ENCODE assay signal across 8 cellular contexts in genomic region chr14:91352101-91352500, GRCh38.
DNase-seq lines count a peak whose midpoint lies in the region; ATAC-seq and TF ChIP-seq lines count a peak whose summit lies in the region.

No MANE protein-coding gene starts in this region.

- 71% methylated on average over 18 of the region's 18 CpGs for WGBS in hepatocyte (ENCODE audit: low lambda C conversion rate, missing lambda C conversion rate)

- peak overlapping the region; percentile 27 for H3K27ac ChIP-seq in hepatocyte

- H3K27me3 ChIP-seq in hepatocyte = no peaks in the 10 kb centered on the region

- H3K4me3 ChIP-seq in hepatocyte = no peak overlapping the region

- no peaks in the 10 kb centered on the region for H3K9me2 ChIP-seq in hepatocyte (replicated peaks; ENCODE audit: insufficient read depth)

- no peaks in the 10 kb centered on the region for H3K9me3 Mint-ChIP-seq in activated CD4-positive, alpha-beta T cell treated with anti-CD3 and anti-CD28 coated beads, Interleukin-2, amount 10 ng/mL, durations not matched to agents 7 days and 5 days
- no peaks in the 10 kb centered on the region for H3K9me3 Mint-ChIP-seq in activated CD4-positive, alpha-beta memory T cell treated with anti-CD3 and anti-CD28 coated beads, Interleukin-2, amount 10 ng/mL, durations not matched to agents 7 days and 5 days
- H3K9me3 Mint-ChIP-seq in stimulated activated naive B cell treated with anti-CD40 and anti-IgM and Interleukin-4, amounts not matched to agents 10 μg/mL and 1 μg/mL and 100 μg/mL, for 72 hours = no peaks in the 10 kb centered on the region

- peaks cover 10% of the 10 kb centered on the region for H3K4me1 ChIP-seq in hepatocyte (ENCODE audit: insufficient read depth)

- CTCF ChIA-PET in activated CD4-positive, alpha-beta T cell treated with anti-CD3 and anti-CD28 coated beads, Interleukin-2, amount 10 ng/mL, durations not matched to agents 7 days and 5 days (lab: Charles Lee) = interaction anchor here (0.8 to 3.5 kb wide), 4 partner anchors 9 to 59 kb away, joined by 3 to 16 read pairs (median 8); no protein-coding TSS in a partner anchor
- CTCF ChIA-PET in activated CD4-positive, alpha-beta memory T cell treated with anti-CD3 and anti-CD28 coated beads, Interleukin-2, amount 10 ng/mL, durations not matched to agents 7 days and 5 days (lab: Charles Lee) = interaction anchor here (1.1 to 4.5 kb wide), 6 partner anchors 21 to 68 kb away, joined by 3 to 22 read pairs (median 14); partner anchors contain the start of gene CCDC88C

- peaks cover 94% of the 10 kb centered on the region for H3K4me1 Mint-ChIP-seq in activated CD4-positive, alpha-beta T cell treated with anti-CD3 and anti-CD28 coated beads, Interleukin-2, amount 10 ng/mL, durations not matched to agents 7 days and 5 days
- peaks cover 93% of the 10 kb centered on the region for H3K4me1 Mint-ChIP-seq in activated CD4-positive, alpha-beta memory T cell treated with anti-CD3 and anti-CD28 coated beads, Interleukin-2, amount 10 ng/mL, durations not matched to agents 7 days and 5 days
- H3K4me1 Mint-ChIP-seq in stimulated activated naive B cell treated with anti-CD40 and anti-IgM and Interleukin-4, amounts not matched to agents 10 μg/mL and 1 μg/mL and 100 μg/mL, for 72 hours = peaks cover 69 to 90% of the 10 kb centered on the region in 2 donors

- no peaks in the 10 kb centered on the region for H3K27me3 Mint-ChIP-seq in activated CD4-positive, alpha-beta T cell treated with anti-CD3 and anti-CD28 coated beads, Interleukin-2, amount 10 ng/mL, durations not matched to agents 7 days and 5 days
- H3K27me3 Mint-ChIP-seq in activated CD4-positive, alpha-beta memory T cell treated with anti-CD3 and anti-CD28 coated beads, Interleukin-2, amount 10 ng/mL, durations not matched to agents 7 days and 5 days = no peaks in the 10 kb centered on the region
- no peaks in the 10 kb centered on the region for H3K27me3 Mint-ChIP-seq in stimulated activated naive B cell treated with anti-CD40 and anti-IgM and Interleukin-4, amounts not matched to agents 10 μg/mL and 1 μg/mL and 100 μg/mL, for 72 hours

- H3K4me3 Mint-ChIP-seq in activated CD4-positive, alpha-beta T cell treated with anti-CD3 and anti-CD28 coated beads, Interleukin-2, amount 10 ng/mL, durations not matched to agents 7 days and 5 days = peak overlapping the region; percentile 75
- H3K4me3 Mint-ChIP-seq in activated CD4-positive, alpha-beta memory T cell treated with anti-CD3 and anti-CD28 coated beads, Interleukin-2, amount 10 ng/mL, durations not matched to agents 7 days and 5 days = peak overlapping the region; percentile 71
- H3K4me3 Mint-ChIP-seq in stimulated activated naive B cell treated with anti-CD40 and anti-IgM and Interleukin-4, amounts not matched to agents 10 μg/mL and 1 μg/mL and 100 μg/mL, for 72 hours = peak overlapping the region; percentile 83 to 84

- peaks cover 52% of the 10 kb centered on the region for H3K36me3 Mint-ChIP-seq in activated CD4-positive, alpha-beta T cell treated with anti-CD3 and anti-CD28 coated beads, Interleukin-2, amount 10 ng/mL, durations not matched to agents 7 days and 5 days (ENCODE audit: low read depth)
- peaks cover 50% of the 10 kb centered on the region for H3K36me3 Mint-ChIP-seq in activated CD4-positive, alpha-beta memory T cell treated with anti-CD3 and anti-CD28 coated beads, Interleukin-2, amount 10 ng/mL, durations not matched to agents 7 days and 5 days (ENCODE audit: low read depth)
- H3K36me3 Mint-ChIP-seq in stimulated activated naive B cell treated with anti-CD40 and anti-IgM and Interleukin-4, amounts not matched to agents 10 μg/mL and 1 μg/mL and 100 μg/mL, for 72 hours = peaks cover 35 to 52% of the 10 kb centered on the region in 2 donors

- peak overlapping the region; percentile 38 for H3K4me2 ChIP-seq in hepatocyte

- H2AFZ ChIP-seq in hepatocyte = no peak overlapping the region

- no peak for DNase-seq in activated CD4-positive, alpha-beta T cell treated with anti-CD3 and anti-CD28 coated beads, Interleukin-2, amount 10 ng/mL, durations not matched to agents 7 days and 5 days
- no peak for DNase-seq in activated CD4-positive, alpha-beta T cell treated with anti-CD3 and anti-CD28 coated beads for 4 hours
- DNase-seq in activated CD4-positive, alpha-beta memory T cell treated with anti-CD3 and anti-CD28 coated beads, Interleukin-2, amount 10 ng/mL, durations not matched to agents 7 days and 5 days = no peak
- no peak for DNase-seq in hepatocyte (ENCODE audit: low spot score)
- DNase-seq in stimulated activated naive B cell treated with anti-CD40 and anti-IgM and Interleukin-4, amounts not matched to agents 10 μg/mL and 1 μg/mL and 100 μg/mL, for 72 hours = no peak
- no peak for DNase-seq in stimulated activated CD4-positive, alpha-beta T cell treated with anti-CD3 and anti-CD28 coated beads, Interleukin-4, amount 100 ng/mL, for 4 hours

- H3K36me3 ChIP-seq in hepatocyte (replicated peaks; ENCODE audit: insufficient read depth, low read depth) = no peaks in the 10 kb centered on the region

- no peaks in the 10 kb centered on the region for H3K79me2 ChIP-seq in hepatocyte

- no peak for ATAC-seq in stimulated activated naive B cell treated with anti-CD40 and anti-IgM and Interleukin-4, amounts not matched to agents 10 μg/mL and 1 μg/mL and 100 μg/mL, for 72 hours (replicated peaks)
- ATAC-seq in HG03108 (IDR thresholded peaks at IDR 0.05; ENCODE audit: unreplicated experiment) (no peak), GM18861 (IDR thresholded peaks at IDR 0.05; ENCODE audit: unreplicated experiment) (no peak)

- POLR2A ChIA-PET in activated CD4-positive, alpha-beta T cell treated with anti-CD3 and anti-CD28 coated beads, Interleukin-2, amount 10 ng/mL, durations not matched to agents 7 days and 5 days (lab: Charles Lee) = interaction anchor here (0.6 to 0.7 kb wide), 2 partner anchors 46 to 1395 kb away, joined by 3 read pairs; no protein-coding TSS in a partner anchor
- POLR2A ChIA-PET in activated CD4-positive, alpha-beta memory T cell treated with anti-CD3 and anti-CD28 coated beads, Interleukin-2, amount 10 ng/mL, durations not matched to agents 7 days and 5 days (lab: Charles Lee) = interaction anchor here (1.7 to 4.6 kb wide), 8 partner anchors 9 to 157 kb away, joined by 7 to 77 read pairs (median 28); partner anchors contain the start of genes CCDC88C and PPP4R3A

- no peaks in the 10 kb centered on the region for H3K9me3 ChIP-seq in hepatocyte (ENCODE audit: low read depth)

- no peaks in the 10 kb centered on the region for H4K20me1 ChIP-seq in hepatocyte (ENCODE audit: insufficient read depth, poor library complexity, severe bottlenecking)

- no peak for TF ChIP-seq CTCF in hepatocyte (IDR thresholded peaks at IDR 0.05; ENCODE audit: poor library complexity)

- H3K27ac Mint-ChIP-seq in activated CD4-positive, alpha-beta T cell treated with anti-CD3 and anti-CD28 coated beads, Interleukin-2, amount 10 ng/mL, durations not matched to agents 7 days and 5 days = peak overlapping the region; percentile 94
- peak overlapping the region; percentile 96 for H3K27ac Mint-ChIP-seq in activated CD4-positive, alpha-beta memory T cell treated with anti-CD3 and anti-CD28 coated beads, Interleukin-2, amount 10 ng/mL, durations not matched to agents 7 days and 5 days
- peak overlapping the region; percentile 95 for H3K27ac Mint-ChIP-seq in stimulated activated naive B cell treated with anti-CD40 and anti-IgM and Interleukin-4, amounts not matched to agents 10 μg/mL and 1 μg/mL and 100 μg/mL, for 72 hours
